ENCODE assay signal across 6 cellular contexts in genomic region chr1:37908531-37908930, GRCh38. TPM values are rescaled to one million over a fixed set of nuclear protein-coding genes. Genes with fewer than 3 reads are reported as not detected.
DNase-seq lines count a peak whose midpoint lies in the region; ATAC-seq and TF ChIP-seq lines count a peak whose summit lies in the region.
"Not testable (repeated sequence)": the region's sequence is repeated elsewhere in the genome, so short reads cannot be mapped to it uniquely, and the experiment has no call there.

No MANE protein-coding gene starts in this region.

- POLR2A ChIA-PET in Caco-2 (lab: Charles Lee): not testable (repeated sequence)

- DNase-seq in Caco-2; endothelial cell (ENCODE audit: low spot score); memory B cell (ENCODE audit: low spot score in 2 of 2); progenitor cell of endocrine pancreas (ENCODE audit: low spot score, unreplicated experiment): not testable (repeated sequence)
- peak; percentile 51 to 71 for DNase-seq in SJCRH30

- H3K4me3 ChIP-seq in Caco-2 (ENCODE audit: low read depth, low read length); SJCRH30; skeletal muscle tissue (ENCODE audit: low read length in 3 of 3): not testable (repeated sequence)

- H3K36me3 Mint-ChIP-seq in Caco-2 (ENCODE audit: insufficient read depth, unreplicated experiment): not testable (repeated sequence)
- peaks cover 22% of the 10 kb centered on the region for H3K36me3 Mint-ChIP-seq in endothelial cell (ENCODE audit: low read depth, unreplicated experiment)
- peaks cover 25% of the 10 kb centered on the region for H3K36me3 Mint-ChIP-seq in memory B cell
- peaks cover 30% of the 10 kb centered on the region for H3K36me3 Mint-ChIP-seq in progenitor cell of endocrine pancreas (ENCODE audit: insufficient read depth)

- H3K36me3 ChIP-seq in Caco-2 (ENCODE audit: control insufficient read depth, insufficient read depth, low read length); skeletal muscle tissue (ENCODE audit: control insufficient read depth in 3 of 3, insufficient read depth in 3 of 3, low read length in 3 of 3): not testable (repeated sequence)
- peaks cover 11% of the 10 kb centered on the region for H3K36me3 ChIP-seq in SJCRH30

- not testable (repeated sequence) for H3K27ac ChIP-seq in SJCRH30
- peak overlapping the region; percentile 56 for H3K27ac ChIP-seq in skeletal muscle tissue (ENCODE audit: low read depth, low read length)

- not testable (repeated sequence) for BruUV-seq in Caco-2 (replicated peaks; lab: Mats Ljungman, UMichigan)

- CTCF ChIA-PET in Caco-2 (lab: Charles Lee): not testable (repeated sequence)

- H3K4me1 Mint-ChIP-seq in Caco-2 (ENCODE audit: low read depth, unreplicated experiment) (peaks cover 26% of the 10 kb centered on the region), memory B cell (peaks cover 12% of the 10 kb centered on the region)
- H3K4me1 Mint-ChIP-seq in endothelial cell (ENCODE audit: unreplicated experiment); progenitor cell of endocrine pancreas (ENCODE audit: low read depth): not testable (repeated sequence)

- H3K27ac Mint-ChIP-seq in Caco-2 (ENCODE audit: unreplicated experiment) (peak overlapping the region; percentile 45), memory B cell (peak overlapping the region; percentile 1), progenitor cell of endocrine pancreas (peak overlapping the region; percentile 43)
- not testable (repeated sequence) for H3K27ac Mint-ChIP-seq in endothelial cell (ENCODE audit: unreplicated experiment)

- peaks cover 15% of the 10 kb centered on the region for H3K9me3 Mint-ChIP-seq in Caco-2 (ENCODE audit: unreplicated experiment)
- not testable (repeated sequence) for H3K9me3 Mint-ChIP-seq in endothelial cell (ENCODE audit: unreplicated experiment)
- peaks cover 11% of the 10 kb centered on the region for H3K9me3 Mint-ChIP-seq in memory B cell
- peaks cover 23% of the 10 kb centered on the region for H3K9me3 Mint-ChIP-seq in progenitor cell of endocrine pancreas (ENCODE audit: low read depth)

- H3K4me3 Mint-ChIP-seq in Caco-2 (ENCODE audit: unreplicated experiment); memory B cell; progenitor cell of endocrine pancreas (ENCODE audit: low read depth): not testable (repeated sequence)
- H3K4me3 Mint-ChIP-seq in endothelial cell (ENCODE audit: unreplicated experiment): peak overlapping the region; percentile 13

- peaks cover 13% of the 10 kb centered on the region for H3K4me1 ChIP-seq in Caco-2
- H3K4me1 ChIP-seq in SJCRH30: not testable (repeated sequence)
- peaks cover 0 to 15% (median 2%) of the 10 kb centered on the region in 3 donors for H3K4me1 ChIP-seq in skeletal muscle tissue (ENCODE audit: control insufficient read depth in 3 of 3, insufficient read depth in 3 of 3, low read length in 3 of 3)

- not testable (repeated sequence) for TF ChIP-seq CTCF in Caco-2 (IDR thresholded peaks at IDR 0.05; ENCODE audit: insufficient read depth in 1 of 2, low read depth in 1 of 2, low read length in 1 of 2, severe bottlenecking in 1 of 2, unreplicated experiment in 1 of 2); endothelial cell (IDR thresholded peaks at IDR 0.05; ENCODE audit: unreplicated experiment); progenitor cell of endocrine pancreas (IDR thresholded peaks at IDR 0.05; ENCODE audit: unreplicated experiment)

- ATAC-seq in memory B cell (ENCODE audit: low read depth): not testable (repeated sequence)

- H3K27me3 Mint-ChIP-seq in Caco-2 (ENCODE audit: insufficient read depth, unreplicated experiment); endothelial cell (ENCODE audit: unreplicated experiment); memory B cell; progenitor cell of endocrine pancreas: not testable (repeated sequence)

- intact Hi-C loops in Caco-2 (cut with micrococcal nuclease; ENCODE audit: unreplicated experiment): not testable (repeated sequence)

- H3K27me3 ChIP-seq in Caco-2 (replicated peaks; ENCODE audit: control insufficient read depth, insufficient read depth, low read length); SJCRH30; skeletal muscle tissue (ENCODE audit: control insufficient read depth in 3 of 3, insufficient read depth in 3 of 3, low read length in 3 of 3): not testable (repeated sequence)

- not testable (repeated sequence) for H3K9ac ChIP-seq in skeletal muscle tissue (ENCODE audit: low read depth in 1 of 3, low read length in 3 of 3)

- H3K9me3 ChIP-seq in Caco-2; SJCRH30 (replicated peaks); skeletal muscle tissue (ENCODE audit: control insufficient read depth in 3 of 3, low read length in 3 of 3): not testable (repeated sequence)

RNA-seq across cellular contexts. Expression of gene INPP5B, which starts 38.3 kb away (rescaled TPM):
- 15.8 and 18.8 TPM in 2 replicates for total RNA-seq in Caco-2 (2022)
- 16.9 and 21.1 TPM in 2 replicates for total RNA-seq in SJCRH30 (2014; rRNA removed; shearing (Covaris generic))
- 18.4 TPM for total RNA-seq in endothelial cell (ENCODE audit: unreplicated experiment)
- total RNA-seq in progenitor cell of endocrine pancreas: 21.1 and 21.9 TPM in 2 replicates
- total RNA-seq in skeletal muscle tissue: 9.4 TPM

RNA-seq across cellular contexts. Expression of gene MTF1, which starts 49.1 kb away (rescaled TPM):
- 6.4 and 8.4 TPM in 2 replicates for total RNA-seq in Caco-2 (2022)
- total RNA-seq in SJCRH30 (2014; rRNA removed; shearing (Covaris generic)): 4.0 and 4.4 TPM in 2 replicates
- 10.1 TPM for total RNA-seq in endothelial cell (ENCODE audit: unreplicated experiment)
- 15.3 and 20.4 TPM in 2 replicates for total RNA-seq in progenitor cell of endocrine pancreas
- 2.1 TPM for total RNA-seq in skeletal muscle tissue
